10 cellular contexts compared by ENCODE assay signal in the genomic region with DNA sequence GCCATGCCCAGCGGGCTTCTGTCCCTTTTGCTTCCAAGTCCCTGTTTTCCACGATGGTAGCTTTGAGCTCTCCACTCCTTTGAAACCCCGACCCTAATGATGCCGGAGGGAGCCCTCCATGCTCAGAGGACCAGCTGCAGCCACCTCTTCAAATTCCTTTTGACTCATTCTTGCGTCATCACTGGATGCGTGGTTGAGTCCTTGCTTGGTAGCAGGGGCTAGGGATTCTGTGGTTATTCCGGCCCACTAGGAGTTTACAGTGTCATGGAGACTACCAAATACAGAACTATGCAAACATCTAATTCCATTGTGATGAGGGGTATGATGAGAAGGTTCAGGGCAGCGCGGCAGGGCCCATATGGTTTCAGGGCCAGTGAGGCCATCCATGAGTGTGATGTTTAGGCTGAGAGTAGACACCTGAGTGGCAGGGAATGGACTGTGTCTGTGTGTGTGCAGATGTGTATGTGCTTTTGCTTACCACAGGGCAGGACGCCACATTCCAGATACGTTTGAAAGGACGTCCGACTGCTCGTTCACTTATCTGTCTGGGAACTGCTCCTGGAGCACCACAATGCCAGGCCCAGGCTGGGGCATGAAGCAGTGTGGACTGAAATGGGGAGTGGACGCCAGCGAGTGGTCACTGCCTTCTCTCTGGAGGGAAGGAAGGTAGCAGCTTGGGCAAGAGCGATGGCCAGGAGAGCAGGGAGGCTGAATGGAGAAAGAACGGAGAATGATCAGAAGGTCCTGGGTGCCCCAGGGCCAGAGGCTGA. TPM values are rescaled to one million over a fixed set of nuclear protein-coding genes. Genes with fewer than 3 reads are reported as not detected.
DNase-seq lines count a peak whose midpoint lies in the region; ATAC-seq, FAIRE-seq and TF ChIP-seq lines count a peak whose summit lies in the region.
"Had no signal": no experiment of that assay in that cellular context is flagged by ENCODE, and none has a peak within 500 bp of the region (broad histone marks: within the 10 kb centered on the region; RNA-seq: fewer than 3 reads in every experiment).

No MANE protein-coding gene starts in this region.

- H3K4me1 Mint-ChIP-seq in stimulated activated memory B cell treated with anti-CD40 and anti-IgM and Interleukin-4, amounts not matched to agents 10 μg/mL and 1 μg/mL and 100 μg/mL, for 72 hours = no peaks in the 10 kb centered on the region

- H3K27me3 ChIP-seq in left ventricle myocardium inferior (ENCODE audit: low read depth) = peaks cover 8% of the 10 kb centered on the region

- no peaks in the 10 kb centered on the region for H3K9me3 ChIP-seq in left ventricle myocardium inferior (replicated peaks)

- H3K9me3 Mint-ChIP-seq in stimulated activated memory B cell treated with anti-CD40 and anti-IgM and Interleukin-4, amounts not matched to agents 10 μg/mL and 1 μg/mL and 100 μg/mL, for 72 hours = no peaks in the 10 kb centered on the region
- H3K9me3 Mint-ChIP-seq: T-cell had no signal

- DNase-seq in H54 (ENCODE audit: insufficient read length, low spot score) (peak; percentile 99), amniotic epithelial cell (ENCODE audit: low read depth) (peak; percentile 98), left ventricle myocardium inferior (no peak), NCI-H2029 (lab: John Stamatoyannopoulos, UW) (no peak), GM12891 (ENCODE audit: insufficient read length, low spot score) (no peak)
- DNase-seq: T-cell had no signal

- no peak overlapping the region for H3K4me3 Mint-ChIP-seq in stimulated activated memory B cell treated with anti-CD40 and anti-IgM and Interleukin-4, amounts not matched to agents 10 μg/mL and 1 μg/mL and 100 μg/mL, for 72 hours
- H3K4me3 Mint-ChIP-seq: T-cell had no signal

- H3K36me3 Mint-ChIP-seq in stimulated activated memory B cell treated with anti-CD40 and anti-IgM and Interleukin-4, amounts not matched to agents 10 μg/mL and 1 μg/mL and 100 μg/mL, for 72 hours = no peaks in the 10 kb centered on the region
- H3K36me3 Mint-ChIP-seq: T-cell had no signal

- H3K27ac ChIP-seq in left ventricle myocardium inferior (replicated peaks) = peak overlapping the region; percentile 23
- H3K27ac ChIP-seq: parathyroid adenoma had no signal

- peak; percentile 36 for FAIRE-seq in H54 (lab: Jason Lieb, UNC)
- FAIRE-seq in GM12891 (lab: Jason Lieb, UNC) = no peak

- no peak for ATAC-seq in stimulated activated memory B cell treated with anti-CD40 and anti-IgM and Interleukin-4, amounts not matched to agents 10 μg/mL and 1 μg/mL and 100 μg/mL, for 72 hours
- no peak for ATAC-seq in HG03439 (IDR thresholded peaks at IDR 0.05; ENCODE audit: unreplicated experiment)
- no peak for ATAC-seq in HG03095 (IDR thresholded peaks at IDR 0.05; ENCODE audit: unreplicated experiment)
- ATAC-seq: T-cell had no signal

- intact Hi-C loops in left ventricle myocardium inferior (cut with micrococcal nuclease) = no loop called here

- H3K27me3 Mint-ChIP-seq in stimulated activated memory B cell treated with anti-CD40 and anti-IgM and Interleukin-4, amounts not matched to agents 10 μg/mL and 1 μg/mL and 100 μg/mL, for 72 hours = no peaks in the 10 kb centered on the region
- H3K27me3 Mint-ChIP-seq: T-cell had no signal

- H3K36me3 ChIP-seq in left ventricle myocardium inferior = no peaks in the 10 kb centered on the region

- no peak for TF ChIP-seq CTCF in left ventricle myocardium inferior (IDR thresholded peaks at IDR 0.05; ENCODE audit: borderline replicate concordance)

- H3K27ac Mint-ChIP-seq in stimulated activated memory B cell treated with anti-CD40 and anti-IgM and Interleukin-4, amounts not matched to agents 10 μg/mL and 1 μg/mL and 100 μg/mL, for 72 hours = peak overlapping the region; percentile 31
- H3K27ac Mint-ChIP-seq: T-cell had no signal

- no peaks in the 10 kb centered on the region for H3K4me1 ChIP-seq in left ventricle myocardium inferior
- H3K4me1 ChIP-seq: parathyroid adenoma had no signal

- no peak overlapping the region for H3K4me3 ChIP-seq in left ventricle myocardium inferior

- TF ChIP-seq POLR2A in H54 (IDR thresholded peaks at IDR 0.05; ENCODE audit: low read depth, low read length) (no peak; the same call in 1 of the 2 replicates), GM12891 (IDR thresholded peaks at IDR 0.05; ENCODE audit: low read depth, low read length) (no peak)

TF ChIP-seq in GM12891, 5 proteins besides CTCF, POLR2A, EP300 and RAD21:
- TF ChIP-seq POU2F2 (IDR thresholded peaks at IDR 0.05; ENCODE audit: low read depth, low read length) (no peak), TAF1 (IDR thresholded peaks at IDR 0.05; ENCODE audit: low read depth, low read length) (no peak), POLR2AphosphoS5 (IDR thresholded peaks at IDR 0.05; ENCODE audit: low read depth, low read length) (no peak), SPI1 (IDR thresholded peaks at IDR 0.05; ENCODE audit: low read depth, low read length) (no peak), PAX5 (IDR thresholded peaks at IDR 0.05; ENCODE audit: insufficient read depth, low read length, severe bottlenecking) (no peak)

RNA-seq across cellular contexts. Expression of gene ZBTB21, which starts 30.4 kb away (rescaled TPM):
- total RNA-seq in left ventricle myocardium inferior = 4.9 TPM
- polyA plus RNA-seq in GM12891 (2012; ENCODE audit: low read depth, missing spikeins) = 6.1 TPM

RNA-seq across cellular contexts. Expression of gene UMODL1, which starts 30.5 kb away (rescaled TPM):
- total RNA-seq in left ventricle myocardium inferior = 0.08 TPM
- polyA plus RNA-seq in GM12891 (2012; ENCODE audit: low read depth, missing spikeins) = 0.19 TPM

Comparison
In these comparisons a context has a peak if more than half of its experiments do, and no peak if none do; other contexts are left out.
1. DNase-seq: peak in H54 (single experiment) and amniotic epithelial cell (single experiment); none in left ventricle myocardium inferior (single experiment), NCI-H2029 (single experiment) and GM12891 (single experiment).